ENCODE assay signal across 8 cellular contexts in genomic region chr18:2571200-2572143, GRCh38. TPM values are rescaled to one million over a fixed set of nuclear protein-coding genes. Genes with fewer than 3 reads are reported as not detected.
DNase-seq lines count a peak whose midpoint lies in the region; ATAC-seq, FAIRE-seq and TF ChIP-seq lines count a peak whose summit lies in the region.

METTL4 (minus strand) TSS chr18:2571505; CDS start chr18:2567216, 4,289 bp downstream.
NDC80 (plus strand) TSS chr18:2571557; CDS start chr18:2572986, 1,429 bp downstream.

- peaks cover 49% of the 10 kb centered on the region for H3K4me1 Mint-ChIP-seq in central memory CD8-positive, alpha-beta T cell

- no peaks in the 10 kb centered on the region for H3K27me3 Mint-ChIP-seq in central memory CD8-positive, alpha-beta T cell

- no peaks in the 10 kb centered on the region for H3K9me3 ChIP-seq in keratinocyte (ENCODE audit: control insufficient read depth, low read depth, low read length)

- peaks cover 0 to 6% of the 10 kb centered on the region in 2 experiments for H3K36me3 ChIP-seq in keratinocyte (ENCODE audit: control insufficient read depth in 2 of 2, extremely low read depth in 1 of 2, insufficient read depth in 2 of 2, low read length in 2 of 2)

- no peaks in the 10 kb centered on the region for H3K9me1 ChIP-seq in keratinocyte (ENCODE audit: control insufficient read depth, extremely low read depth, insufficient read depth, low read length)

- peaks cover 44% of the 10 kb centered on the region for H3K79me2 ChIP-seq in keratinocyte (ENCODE audit: control insufficient read depth, insufficient read depth, low read length)

- H2AFZ ChIP-seq in keratinocyte (ENCODE audit: control insufficient read depth, low read length), result peak within 1 kb of the TSS; percentile 94

- dilution Hi-C loops in keratinocyte (cut with MboI; ENCODE audit: extremely low pct_ligation_motif_present, low sequenced_read_pairs), result no loop called here

- peaks cover 21% of the 10 kb centered on the region for H3K4me1 ChIP-seq in keratinocyte (ENCODE audit: control insufficient read depth, extremely low read depth, insufficient read depth, low read length)

- no peaks in the 10 kb centered on the region for H4K20me1 ChIP-seq in keratinocyte (ENCODE audit: control insufficient read depth, extremely low read depth, insufficient read depth, low read length)

- peak within 1 kb of the TSS; percentile 97 for H3K9ac ChIP-seq in keratinocyte (ENCODE audit: control insufficient read depth, extremely low read depth, insufficient read depth, low read length)

- peaks cover 19% of the 10 kb centered on the region for H3K36me3 Mint-ChIP-seq in central memory CD8-positive, alpha-beta T cell (ENCODE audit: insufficient read depth)

- H3K9me3 Mint-ChIP-seq in central memory CD8-positive, alpha-beta T cell, result no peaks in the 10 kb centered on the region

- H3K4me2 ChIP-seq in keratinocyte (ENCODE audit: control insufficient read depth, extremely low read depth, insufficient read depth, low read depth, low read length), result peak within 1 kb of the TSS; percentile 85

- FAIRE-seq in keratinocyte (lab: Jason Lieb, UNC), result no peak

- ATAC-seq in GM18873 (IDR thresholded peaks at IDR 0.05; ENCODE audit: low FRiP score, unreplicated experiment) (peak; percentile 86), HG03135 (IDR thresholded peaks at IDR 0.05; ENCODE audit: unreplicated experiment) (peak; percentile 79)
- peak; percentile 83 to 86 for ATAC-seq in activated CD4-positive, CD25-positive, alpha-beta regulatory T cell treated with anti-CD3 and anti-CD28 coated beads, Interleukin-2, amount 50 U/mL, for 24 hours
- peak; percentile 81 for ATAC-seq in central memory CD8-positive, alpha-beta T cell (replicated peaks; ENCODE audit: extremely low read depth, poor library complexity, severe bottlenecking)

- H3K4me3 ChIP-seq in AG09309 (ENCODE audit: control insufficient read depth, low read depth, low read length) (peak within 1 kb of the TSS; percentile 78), keratinocyte (ENCODE audit: control insufficient read depth in 2 of 3, extremely low read depth in 1 of 3, insufficient read depth in 2 of 3, low read depth in 1 of 3, low read length in 3 of 3) (peak within 1 kb of the TSS; percentile 63 to 94 (median 90))

- H3K4me3 Mint-ChIP-seq in central memory CD8-positive, alpha-beta T cell, result peak within 1 kb of the TSS; percentile 98

- DNase-seq in AG09309 (ENCODE audit: low read depth) (no peak), NCI-H345 treated with DMSO at 0.1 percent for 48 hours (lab: John Stamatoyannopoulos, UW; ENCODE audit: unreplicated experiment) (peak; percentile 79), keratinocyte (ENCODE audit: low read depth, low spot score) (peak; percentile 9)
- DNase-seq in central memory CD8-positive, alpha-beta T cell (ENCODE audit: low spot score in 2 of 2), result peak; percentile 79 to 83
- DNase-seq in stimulated activated CD4-positive, alpha-beta T cell treated with anti-CD3 and anti-CD28 coated beads, Interleukin-12 subunit alpha, Interleukin-12 subunit beta, amount 100 ng/mL, for 48 hours (ENCODE audit: low read depth in 2 of 3, low spot score in 1 of 3), result peak; percentile 66 to 78 (median 72)

- no peaks in the 10 kb centered on the region for H3K27me3 ChIP-seq in keratinocyte (ENCODE audit: control insufficient read depth, extremely low read depth, insufficient read depth, low read length)

- TF ChIP-seq CTCF in AG09309 (IDR thresholded peaks at IDR 0.05; ENCODE audit: control insufficient read depth, insufficient read depth, low read depth, low read length, missing control alignments) (no peak), keratinocyte (optimal IDR thresholded peaks at IDR 0.05 in 1 of 3, IDR thresholded peaks at IDR 0.05 in 1 of 3, conservative IDR thresholded peaks at IDR 0.05 in 1 of 3; ENCODE audit: extremely low read depth in 1 of 3, insufficient read depth in 2 of 3, low read length in 3 of 3) (no peak)

- peak within 1 kb of the TSS; percentile 99 for H3K27ac ChIP-seq in keratinocyte (ENCODE audit: control insufficient read depth, insufficient read depth, low read length)

- peak within 1 kb of the TSS; percentile 97 for H3K27ac Mint-ChIP-seq in central memory CD8-positive, alpha-beta T cell (ENCODE audit: low read depth)

RNA-seq across cellular contexts. Expression of gene METTL4, which starts in this region (rescaled TPM):
- 5.5 to 10.2 TPM (median 6.1 TPM) in 3 replicates for polyA plus RNA-seq in keratinocyte
- 6.9 TPM for polyA plus RNA-seq in keratinocyte (2011; ENCODE audit: low read depth)
- polyA plus RNA-seq in keratinocyte (2011; cell fraction: cytosol; rRNA removed), result 3.8 and 8.4 TPM in 2 replicates
- 7.4 and 10.4 TPM in 2 replicates for polyA plus RNA-seq in keratinocyte (2011; cell fraction: nucleus; rRNA removed)
- 4.2 and 7.8 TPM in 2 replicates for polyA plus RNA-seq in keratinocyte (2012; ENCODE audit: low replicate concordance)
- 4.9 to 7.2 TPM (median 7.1 TPM) in 3 replicates for polyA minus RNA-seq in keratinocyte
- 2.3 TPM for polyA minus RNA-seq in keratinocyte (2011; cell fraction: cytosol; rRNA and poly(A)+ RNA removed)
- 3.5 and 11.9 TPM in 2 replicates for polyA minus RNA-seq in keratinocyte (2011; cell fraction: nucleus; rRNA and poly(A)+ RNA removed)

RNA-seq across cellular contexts. Expression of gene NDC80, which starts in this region (rescaled TPM):
- 1.2 to 11.5 TPM (median 6.7 TPM) in 3 replicates for polyA plus RNA-seq in keratinocyte
- polyA plus RNA-seq in keratinocyte (2011; ENCODE audit: low read depth), result 1.5 TPM
- polyA plus RNA-seq in keratinocyte (2011; cell fraction: cytosol; rRNA removed), result 1.2 and 3.1 TPM in 2 replicates
- polyA plus RNA-seq in keratinocyte (2011; cell fraction: nucleus; rRNA removed), result 1.9 and 2.3 TPM in 2 replicates
- 0.07 and 6.8 TPM in 2 replicates for polyA plus RNA-seq in keratinocyte (2012; ENCODE audit: low replicate concordance)
- polyA minus RNA-seq in keratinocyte, result 0.62 to 5.8 TPM (median 3.1 TPM) in 3 replicates
- polyA minus RNA-seq in keratinocyte (2011; cell fraction: cytosol; rRNA and poly(A)+ RNA removed), result not detected
- 1.2 and 1.5 TPM in 2 replicates for polyA minus RNA-seq in keratinocyte (2011; cell fraction: nucleus; rRNA and poly(A)+ RNA removed)
